Comparison of ENCODE assay signal across 1 cellular context in genomic region chr6:143775326-143775725, GRCh38.
TF ChIP-seq lines count a peak whose summit lies in the region.

No MANE protein-coding gene starts in this region.

TF ChIP-seq in WTC11, 78 proteins besides CTCF, POLR2A, EP300 and RAD21 (continued from another document):
- no peak for TF ChIP-seq ZSCAN18 (CRISPR knock-in tag; IDR thresholded peaks at IDR 0.05)
